Comparison of ENCODE assay signal across 8 cellular contexts in the genomic region with DNA sequence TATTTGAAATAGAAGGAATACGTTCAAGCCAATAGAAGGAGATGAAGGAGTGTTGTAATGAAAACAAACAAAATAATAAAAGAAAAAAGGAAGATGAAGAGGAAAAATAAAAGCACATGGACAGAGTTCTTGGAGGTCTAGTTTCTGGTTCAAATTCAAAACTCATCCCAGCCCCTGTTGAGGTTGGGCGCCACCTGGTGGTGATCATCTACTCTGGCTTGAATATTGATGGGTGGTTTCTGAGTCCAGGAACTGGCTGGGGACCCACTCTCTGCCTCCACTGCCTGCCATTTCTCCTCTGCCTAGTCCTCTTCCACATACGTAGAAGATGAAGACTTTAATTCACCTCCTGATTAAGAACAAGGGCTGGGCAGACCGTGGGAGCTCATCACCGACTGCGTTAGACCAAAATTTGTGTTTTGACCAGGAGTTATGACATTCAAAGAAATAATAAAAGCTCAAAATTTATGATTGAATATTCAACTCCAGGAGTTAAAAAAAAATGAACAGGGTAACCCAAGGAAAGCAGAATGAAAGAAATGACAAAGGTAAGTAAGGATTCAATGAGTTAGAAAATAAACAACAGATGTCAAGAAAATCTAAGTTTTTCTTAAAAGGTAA.
DNase-seq lines count a peak whose midpoint lies in the region; ATAC-seq, FAIRE-seq and TF ChIP-seq lines count a peak whose summit lies in the region.

No MANE protein-coding gene starts in this region.

- no peak overlapping the region for H3K27ac ChIP-seq in CD8-positive, alpha-beta memory T cell (ENCODE audit: low read depth, low read length)
- no peak overlapping the region for H3K27ac ChIP-seq in GM23338 (ENCODE audit: low read depth)
- no peak overlapping the region for H3K27ac ChIP-seq in small intestine (ENCODE audit: low read depth in 1 of 2, low read length in 1 of 2)

- no peaks in the 10 kb centered on the region for H3K9me2 ChIP-seq in GM23338 (ENCODE audit: insufficient read depth)

- no peak overlapping the region for H2AFZ ChIP-seq in GM23338

- H3K4me2 ChIP-seq in GM23338 = no peak overlapping the region

- H3K4me3 Mint-ChIP-seq in CD8-positive, alpha-beta memory T cell = no peak overlapping the region
- no peak overlapping the region for H3K4me3 Mint-ChIP-seq in GM23338

- H3K4me1 ChIP-seq in CD8-positive, alpha-beta memory T cell (ENCODE audit: insufficient read depth, low read length) = no peaks in the 10 kb centered on the region
- H3K4me1 ChIP-seq in GM23338 (ENCODE audit: insufficient read depth) (0 out of 2 replicates have a peak, but pooled peaks cover 12% of the 10 kb centered on the region), small intestine (ENCODE audit: control insufficient read depth in 2 of 2, insufficient read depth in 1 of 2, low read depth in 1 of 2, low read length in 1 of 2) (no peaks in the 10 kb centered on the region)

- H3K4me1 Mint-ChIP-seq in CD8-positive, alpha-beta memory T cell = no peaks in the 10 kb centered on the region
- H3K4me1 Mint-ChIP-seq in GM23338 = peaks cover 11% of the 10 kb centered on the region

- no peaks in the 10 kb centered on the region for H4K20me1 ChIP-seq in GM23338 (replicated peaks; ENCODE audit: insufficient read depth)

- H3K79me2 ChIP-seq in GM23338 (replicated peaks; ENCODE audit: insufficient read depth) = no peaks in the 10 kb centered on the region

- FAIRE-seq in small intestine (lab: Jason Lieb, UNC) = no peak

- CTCF ChIA-PET in CD8-positive, alpha-beta memory T cell (lab: Charles Lee) = interaction anchor here (0.8 to 1.6 kb wide), 2 partner anchors 265 to 428 kb away, joined by 4 to 7 read pairs; a partner anchor contains a TSS

- H3K36me3 Mint-ChIP-seq in CD8-positive, alpha-beta memory T cell = no peaks in the 10 kb centered on the region
- no peaks in the 10 kb centered on the region for H3K36me3 Mint-ChIP-seq in GM23338 (ENCODE audit: low read depth)

- TF ChIP-seq CTCF in GM23338 (conservative IDR thresholded peaks at IDR 0.05; ENCODE audit: low read depth in 2 of 2) = peak; percentile 89 to 91

- 50 to 55% (median 53%) methylated on average over 6 of the region's 6 CpGs for WGBS in small intestine, 3 donors

- H3K9me3 Mint-ChIP-seq in CD8-positive, alpha-beta memory T cell = peaks cover 0 to 2% (median 0%) of the 10 kb centered on the region in 5 donors
- peaks cover 4% of the 10 kb centered on the region; the same call in 1 of the 3 replicates for H3K9me3 Mint-ChIP-seq in GM23338

- H3K27me3 Mint-ChIP-seq in CD8-positive, alpha-beta memory T cell = peaks cover 7 to 18% of the 10 kb centered on the region in 2 donors
- H3K27me3 Mint-ChIP-seq in GM23338 (ENCODE audit: insufficient read depth, low read depth, poor library complexity) = peaks cover 1% of the 10 kb centered on the region

- H3K9me3 ChIP-seq in CD8-positive, alpha-beta memory T cell (ENCODE audit: low read length) = no peaks in the 10 kb centered on the region
- no peaks in the 10 kb centered on the region for H3K9me3 ChIP-seq in small intestine (ENCODE audit: control insufficient read depth, low read depth)

- no peaks in the 10 kb centered on the region for H3K36me3 ChIP-seq in CD8-positive, alpha-beta memory T cell (ENCODE audit: insufficient read depth, low read length)
- H3K36me3 ChIP-seq in GM23338 (ENCODE audit: insufficient read depth) (no peaks in the 10 kb centered on the region), small intestine (ENCODE audit: control insufficient read depth in 2 of 2, insufficient read depth in 2 of 2, low read length in 2 of 2) (no peaks in the 10 kb centered on the region)

- DNase-seq in CD8-positive, alpha-beta memory T cell = peak; percentile 31 to 75 (median 40)
- DNase-seq in GM23338 (ENCODE audit: low spot score) (peak; percentile 91), NCI-H146 treated with DMSO at 0.1 percent for 48 hours (lab: John Stamatoyannopoulos, UW; ENCODE audit: unreplicated experiment) (peak; percentile 3), T-helper 2 cell (peak; percentile 18 to 63 (median 51)), amygdala (lab: John Stamatoyannopoulos, UW) (peak in 40 of 56 donors; percentile 5 to 88 (median 41)), hepatic stellate cell (ENCODE audit: low spot score) (peak; percentile 44), small intestine (peak; percentile 72)

- no peaks in the 10 kb centered on the region for H3K27me3 ChIP-seq in CD8-positive, alpha-beta memory T cell (ENCODE audit: insufficient read depth, low read length, poor library complexity, severe bottlenecking)
- no peaks in the 10 kb centered on the region for H3K27me3 ChIP-seq in GM23338 (ENCODE audit: insufficient read depth)
- no peaks in the 10 kb centered on the region for H3K27me3 ChIP-seq in small intestine (ENCODE audit: control insufficient read depth in 2 of 2, insufficient read depth in 2 of 2, low read length in 2 of 2)

- POLR2A ChIA-PET in CD8-positive, alpha-beta memory T cell (lab: Charles Lee) = no interaction called here

- no peaks in the 10 kb centered on the region for H3F3A ChIP-seq in GM23338 (replicated peaks; ENCODE audit: low read depth)

- peak; percentile 88 for ATAC-seq in GM23338
- no peak for ATAC-seq in GM18519 (IDR thresholded peaks at IDR 0.05; ENCODE audit: low FRiP score, unreplicated experiment)

- H3K27ac Mint-ChIP-seq in CD8-positive, alpha-beta memory T cell = peak overlapping the region in 1 of 8 donors; percentile 11
- no peak overlapping the region for H3K27ac Mint-ChIP-seq in GM23338

- H3K4me3 ChIP-seq in CD8-positive, alpha-beta memory T cell (ENCODE audit: low read length) = no peak overlapping the region
- H3K4me3 ChIP-seq in GM23338 = no peak overlapping the region
- H3K4me3 ChIP-seq in small intestine (ENCODE audit: low read depth in 1 of 2, low read length in 2 of 2) = no peak overlapping the region

TF ChIP-seq in GM23338, 12 proteins besides CTCF, POLR2A, EP300 and RAD21 (continues in another document):
- TF ChIP-seq CREB1 (CRISPR knock-in tag; IDR thresholded peaks at IDR 0.05; ENCODE audit: low read depth) = no peak
- no peak for TF ChIP-seq EZH2phosphoT487 (IDR thresholded peaks at IDR 0.05; ENCODE audit: unreplicated experiment)
- TF ChIP-seq STAT1 (IDR thresholded peaks at IDR 0.05; ENCODE audit: unreplicated experiment) = no peak
- no peak for TF ChIP-seq ZNF331 (CRISPR knock-in tag; IDR thresholded peaks at IDR 0.05; ENCODE audit: low read depth)
- TF ChIP-seq, protein P1, sequence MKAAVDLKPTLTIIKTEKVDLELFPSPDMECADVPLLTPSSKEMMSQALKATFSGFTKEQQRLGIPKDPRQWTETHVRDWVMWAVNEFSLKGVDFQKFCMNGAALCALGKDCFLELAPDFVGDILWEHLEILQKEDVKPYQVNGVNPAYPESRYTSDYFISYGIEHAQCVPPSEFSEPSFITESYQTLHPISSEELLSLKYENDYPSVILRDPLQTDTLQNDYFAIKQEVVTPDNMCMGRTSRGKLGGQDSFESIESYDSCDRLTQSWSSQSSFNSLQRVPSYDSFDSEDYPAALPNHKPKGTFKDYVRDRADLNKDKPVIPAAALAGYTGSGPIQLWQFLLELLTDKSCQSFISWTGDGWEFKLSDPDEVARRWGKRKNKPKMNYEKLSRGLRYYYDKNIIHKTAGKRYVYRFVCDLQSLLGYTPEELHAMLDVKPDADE (IDR thresholded peaks at IDR 0.05) = no peak
- no peak for TF ChIP-seq POLR2AphosphoS5 (IDR thresholded peaks at IDR 0.05; ENCODE audit: low read depth)
- TF ChIP-seq, protein P2, sequence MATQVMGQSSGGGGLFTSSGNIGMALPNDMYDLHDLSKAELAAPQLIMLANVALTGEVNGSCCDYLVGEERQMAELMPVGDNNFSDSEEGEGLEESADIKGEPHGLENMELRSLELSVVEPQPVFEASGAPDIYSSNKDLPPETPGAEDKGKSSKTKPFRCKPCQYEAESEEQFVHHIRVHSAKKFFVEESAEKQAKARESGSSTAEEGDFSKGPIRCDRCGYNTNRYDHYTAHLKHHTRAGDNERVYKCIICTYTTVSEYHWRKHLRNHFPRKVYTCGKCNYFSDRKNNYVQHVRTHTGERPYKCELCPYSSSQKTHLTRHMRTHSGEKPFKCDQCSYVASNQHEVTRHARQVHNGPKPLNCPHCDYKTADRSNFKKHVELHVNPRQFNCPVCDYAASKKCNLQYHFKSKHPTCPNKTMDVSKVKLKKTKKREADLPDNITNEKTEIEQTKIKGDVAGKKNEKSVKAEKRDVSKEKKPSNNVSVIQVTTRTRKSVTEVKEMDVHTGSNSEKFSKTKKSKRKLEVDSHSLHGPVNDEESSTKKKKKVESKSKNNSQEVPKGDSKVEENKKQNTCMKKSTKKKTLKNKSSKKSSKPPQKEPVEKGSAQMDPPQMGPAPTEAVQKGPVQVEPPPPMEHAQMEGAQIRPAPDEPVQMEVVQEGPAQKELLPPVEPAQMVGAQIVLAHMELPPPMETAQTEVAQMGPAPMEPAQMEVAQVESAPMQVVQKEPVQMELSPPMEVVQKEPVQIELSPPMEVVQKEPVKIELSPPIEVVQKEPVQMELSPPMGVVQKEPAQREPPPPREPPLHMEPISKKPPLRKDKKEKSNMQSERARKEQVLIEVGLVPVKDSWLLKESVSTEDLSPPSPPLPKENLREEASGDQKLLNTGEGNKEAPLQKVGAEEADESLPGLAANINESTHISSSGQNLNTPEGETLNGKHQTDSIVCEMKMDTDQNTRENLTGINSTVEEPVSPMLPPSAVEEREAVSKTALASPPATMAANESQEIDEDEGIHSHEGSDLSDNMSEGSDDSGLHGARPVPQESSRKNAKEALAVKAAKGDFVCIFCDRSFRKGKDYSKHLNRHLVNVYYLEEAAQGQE (IDR thresholded peaks at IDR 0.05; ENCODE audit: unreplicated experiment) = no peak

Comparison
In these comparisons a context has a peak if more than half of its experiments do, and no peak if none do; other contexts are left out.
1. DNase-seq: peak in every context shown above with its lines; median percentile 91 in GM23338; 72 in small intestine; 51 in T-helper 2 cell; 44 in hepatic stellate cell; 41 in amygdala; 40 in CD8-positive, alpha-beta memory T cell; 3 in NCI-H146 treated with DMSO at 0.1 percent for 48 hours.